Comparison of ENCODE assay signal across 26 cellular contexts in genomic region chr20:63081351-63081750, GRCh38.
A peak's percentile ranks its signal among the peaks of the same experiment; 100 is the strongest.
DNase-seq lines count a peak whose midpoint lies in the region; ATAC-seq, FAIRE-seq and TF ChIP-seq lines count a peak whose summit lies in the region.
"Had no signal": no experiment of that assay in that cellular context is flagged by ENCODE, and none has a peak within 500 bp of the region (broad histone marks: within the 10 kb centered on the region; RNA-seq: fewer than 3 reads in every experiment).

No MANE protein-coding gene starts in this region.

- H3K4me1 ChIP-seq in RWPE2 (ENCODE audit: insufficient read depth, poor library complexity, severe bottlenecking) (no peaks in the 10 kb centered on the region), HepG2 (ENCODE audit: insufficient read depth, low read length) (peaks cover 24% of the 10 kb centered on the region), spleen (no peaks in the 10 kb centered on the region)

- H3K9ac ChIP-seq in HepG2 (ENCODE audit: insufficient read depth, low read depth, low read length), result no peak overlapping the region
- H3K9ac ChIP-seq: BLaER1 treated with 17β-estradiol and CSF1 and Interleukin-3, amounts not matched to agents 10 nM and 100 nM; KMS-11 had no signal

- no peak for FAIRE-seq in HepG2 (lab: Jason Lieb, UNC)
- FAIRE-seq: GM12878 had no signal

- intact Hi-C loops in left cardiac atrium (cut with DNase I) (no loop called here), Right ventricle myocardium superior (cut with DNase I) (no loop called here), HepG2 (cut with micrococcal nuclease; ENCODE audit: unreplicated experiment) (no loop called here), spleen (cut with DNase I; ENCODE audit: low total_unique reads) (no loop called here)

- no peak overlapping the region for H3K27ac ChIP-seq in RWPE2 (ENCODE audit: poor library complexity, severe bottlenecking)
- H3K27ac ChIP-seq in HepG2 (ENCODE audit: extremely low read length, insufficient read depth, low read length), result no peak overlapping the region
- H3K27ac ChIP-seq in spleen, result no peak overlapping the region
- H3K27ac ChIP-seq: BLaER1 treated with 17β-estradiol and CSF1 and Interleukin-3, amounts not matched to agents 10 nM and 100 nM; KMS-11; RWPE1; SK-N-MC had no signal

- WGBS in HepG2 (ENCODE audit: low lambda C conversion rate), result 37% methylated on average over 5 of the region's 5 CpGs
- 65 to 84% (median 67%) methylated on average over 5 of the region's 5 CpGs for WGBS in spleen, 5 donors

- H3K79me2 ChIP-seq in HepG2 (ENCODE audit: insufficient read depth, low read length), result no peaks in the 10 kb centered on the region

- peaks cover 49% of the 10 kb centered on the region for H3K27me3 ChIP-seq in RWPE2 (ENCODE audit: insufficient read depth, poor library complexity, severe bottlenecking)
- H3K27me3 ChIP-seq in HepG2 (ENCODE audit: control insufficient read depth in 1 of 2, insufficient read depth in 2 of 2, low read length in 2 of 2), result peaks cover 20 to 42% of the 10 kb centered on the region in 2 experiments
- H3K27me3 ChIP-seq in spleen (replicated peaks in 1 of 7), result peaks cover 0 to 76% (median 0%) of the 10 kb centered on the region in 7 donors

- TF ChIP-seq CTCF in RWPE2 (IDR thresholded peaks at IDR 0.05; ENCODE audit: poor library complexity, severe bottlenecking) (no peak), HepG2 (CRISPR knock-in tag; IDR thresholded peaks at IDR 0.05) (no peak), spleen (IDR thresholded peaks at IDR 0.05 in 8 of 11, conservative IDR thresholded peaks at IDR 0.05 in 3 of 11) (no peak)

- TF ChIP-seq RAD21 in HepG2 (CRISPR knock-in tag; IDR thresholded peaks at IDR 0.05), result no peak

- peaks cover 20% of the 10 kb centered on the region for H3K9me3 ChIP-seq in RWPE2 (ENCODE audit: severe bottlenecking)
- H3K9me3 ChIP-seq in HepG2 (ENCODE audit: low read length), result peaks cover 6% of the 10 kb centered on the region
- H3K9me3 ChIP-seq in spleen, result peaks cover 2 to 47% (median 40%) of the 10 kb centered on the region in 8 donors

- TF ChIP-seq POLR2A in HepG2 (IDR thresholded peaks at IDR 0.05; ENCODE audit: insufficient read depth in 1 of 2, low read depth in 2 of 2, low read length in 2 of 2), result no peak
- TF ChIP-seq POLR2A in spleen (IDR thresholded peaks at IDR 0.05), result no peak

- in situ Hi-C loops in HepG2 (cut with HindIII; ENCODE audit: extremely low pct_ligation_motif_present, low pct_unique_long_range_greater_than_20kb), result no loop called here

- ATAC-seq in left cardiac atrium, result no peak
- no peak for ATAC-seq in Right ventricle myocardium superior (ENCODE audit: poor library complexity)
- no peak for ATAC-seq in RWPE2 (ENCODE audit: low read depth)
- ATAC-seq in HepG2, result no peak
- ATAC-seq in GM21381 (IDR thresholded peaks at IDR 0.05; ENCODE audit: unreplicated experiment), result no peak
- ATAC-seq: GM12878 had no signal

- TF ChIP-seq EP300 in HepG2 (IDR thresholded peaks at IDR 0.05; ENCODE audit: low read depth in 2 of 2, low read length in 2 of 2) (no peak), HepG2 (CRISPR knock-in tag; IDR thresholded peaks at IDR 0.05; ENCODE audit: borderline replicate concordance) (no peak)

- no peak overlapping the region for H3K4me2 ChIP-seq in HepG2 (ENCODE audit: low read depth, low read length)
- H3K4me2 ChIP-seq: KMS-11 had no signal

- POLR2A ChIA-PET in HepG2 (lab: Yijun Ruan, JAX), result no interaction called here

- H4K20me1 ChIP-seq in HepG2 (ENCODE audit: insufficient read depth, low read length), result peaks cover 14% of the 10 kb centered on the region; the same call in 1 of the 2 replicates

- CTCF ChIA-PET in HepG2 (lab: Yijun Ruan, JAX; ENCODE audit: low intra/inter-chr PET ratio, low total read pairs), result no interaction called here

- BruUV-seq in HepG2 (replicated peaks; lab: Mats Ljungman, UMichigan), result no TSS peak

- peak; percentile 2 for DNase-seq in left cardiac atrium
- DNase-seq in Right ventricle myocardium superior, result no peak
- DNase-seq in RWPE2 (ENCODE audit: low spot score), result peak; percentile 74
- DNase-seq in HepG2 (ENCODE audit: low spot score), result no peak
- DNase-seq in spleen, result peak; percentile 40
- DNase-seq in AG08396 (ENCODE audit: low spot score), result no peak
- DNase-seq in HK-2 (ENCODE audit: unreplicated experiment), result no peak
- DNase-seq: CD4-positive, alpha-beta memory T cell; COR-L47; EL; GDM1; GOT3; HCEC 1CT; MM.1S; NCI-H1417; NCI-H1694; NCI-H2029 treated with DMSO at 0.1 percent for 48 hours; NCI-H2227 treated with DMSO at 0.1 percent for 48 hours; NCI-H526 treated with DMSO at 0.1 percent for 48 hours; SIG-M5 had no signal

- H2AFZ ChIP-seq in HepG2 (ENCODE audit: low read length), result no peak overlapping the region

- H3K36me3 ChIP-seq in RWPE2 (ENCODE audit: low read depth) (no peaks in the 10 kb centered on the region), HepG2 (replicated peaks in 1 of 2; ENCODE audit: control insufficient read depth in 1 of 2, insufficient read depth in 2 of 2, low read length in 2 of 2) (no peaks in the 10 kb centered on the region), spleen (no peaks in the 10 kb centered on the region)
- H3K36me3 ChIP-seq: BLaER1 treated with 17β-estradiol and CSF1 and Interleukin-3, amounts not matched to agents 10 nM and 100 nM had no signal

- H3K4me3 ChIP-seq in RWPE2 (ENCODE audit: severe bottlenecking), result no peak overlapping the region
- H3K4me3 ChIP-seq in HepG2 (replicated peaks in 1 of 3; ENCODE audit: insufficient read depth in 1 of 3, low read depth in 2 of 3, low read length in 3 of 3), result no peak overlapping the region
- H3K4me3 ChIP-seq in spleen, result no peak overlapping the region
- H3K4me3 ChIP-seq: BLaER1 treated with 17β-estradiol and CSF1 and Interleukin-3, amounts not matched to agents 10 nM and 100 nM; GM12878; SK-N-MC had no signal

TF ChIP-seq in HepG2, 621 proteins besides CTCF, POLR2A, EP300 and RAD21:
- TF ChIP-seq HOXD1 (CRISPR knock-in tag; IDR thresholded peaks at IDR 0.05) (no peak), ARID4A (CRISPR knock-in tag; IDR thresholded peaks at IDR 0.05; ENCODE audit: borderline replicate concordance) (0 out of 2 replicates have a peak, but pooled peaks have one; percentile 3)

Comparison
In these comparisons a context has a peak if more than half of its experiments do, and no peak if none do; other contexts are left out.
1. DNase-seq: peak in left cardiac atrium (single experiment), RWPE2 (single experiment) and spleen (single experiment); none in Right ventricle myocardium superior (single experiment), HepG2 (single experiment), AG08396 (single experiment) and HK-2 (single experiment).